15 cellular contexts compared by ENCODE assay signal in genomic region chr15:47586653-47587224, GRCh38.
A peak's percentile ranks its signal among the peaks of the same experiment; 100 is the strongest.
DNase-seq lines count a peak whose midpoint lies in the region; ATAC-seq and TF ChIP-seq lines count a peak whose summit lies in the region.
"Had no signal": no experiment of that assay in that cellular context is flagged by ENCODE, and none has a peak within 500 bp of the region (broad histone marks: within the 10 kb centered on the region; RNA-seq: fewer than 3 reads in every experiment).

No MANE protein-coding gene starts in this region.

- intact Hi-C loops in left colon (cut with DNase I, micrococcal nuclease) = no loop called here

- ATAC-seq in left colon = peak; percentile 97
- no peak for ATAC-seq in HG02970 (IDR thresholded peaks at IDR 0.05; ENCODE audit: low FRiP score, unreplicated experiment)
- ATAC-seq: effector memory CD8-positive, alpha-beta T cell; pancreas; WTC11 had no signal

- TF ChIP-seq CTCF in GM13976 (IDR thresholded peaks at IDR 0.05; ENCODE audit: borderline replicate concordance, control extremely low read depth, extremely low read depth, insufficient read depth, missing control alignments) = no peak

- in situ Hi-C loops in GM13976 (cut with MboI; ENCODE audit: low sequenced_read_pairs, unreplicated experiment) = no loop called here

- H3K27ac ChIP-seq in substantia nigra (ENCODE audit: low read depth, low read length, poor library complexity, severe bottlenecking) = no peak overlapping the region
- H3K27ac ChIP-seq: pancreas had no signal

- DNase-seq in DMS 273 (lab: John Stamatoyannopoulos, UW; ENCODE audit: unreplicated experiment) = peak; percentile 88
- DNase-seq in NCI-H1092 (lab: John Stamatoyannopoulos, UW) = peak; percentile 83
- DNase-seq in NCI-H446 treated with DMSO at 0.1 percent for 48 hours (lab: John Stamatoyannopoulos, UW) = peak; percentile 57
- DNase-seq in left colon = peak; percentile 48 to 78
- DNase-seq in GM13976 (ENCODE audit: low spot score) = no peak
- no peak for DNase-seq in dedifferentiated amniotic fluid mesenchymal stem cell (ENCODE audit: extremely low spot score)
- no peak for DNase-seq in substantia nigra (lab: John Stamatoyannopoulos, UW)
- DNase-seq: amniotic stem cell; effector memory CD8-positive, alpha-beta T cell; hypothalamus; pancreas; SIG-M5; stimulated activated naive CD4-positive, alpha-beta T cell had no signal

Comparison
In these comparisons a context has a peak if more than half of its experiments do, and no peak if none do; other contexts are left out.
1. DNase-seq: peak in DMS 273 (single experiment), NCI-H1092 (single experiment), NCI-H446 treated with DMSO at 0.1 percent for 48 hours (single experiment) and left colon (2 of 2); none in GM13976 (single experiment), dedifferentiated amniotic fluid mesenchymal stem cell (single experiment) and substantia nigra (0 of 49).